In genomic region chr3:195909645-195910498, GRCh38 we compare ENCODE assay signal across 8 cellular contexts.
DNase-seq lines count a peak whose midpoint lies in the region; ATAC-seq and TF ChIP-seq lines count a peak whose summit lies in the region.

No MANE protein-coding gene starts in this region.

- no peaks in the 10 kb centered on the region for H3K36me3 ChIP-seq in neuron (ENCODE audit: insufficient read depth, low read length)
- H3K36me3 ChIP-seq in subcutaneous abdominal adipose tissue (ENCODE audit: control insufficient read depth in 5 of 5, insufficient read depth in 5 of 5, low read length in 5 of 5), result no peaks in the 10 kb centered on the region

- peak; percentile 35 for ATAC-seq in GM21786 (IDR thresholded peaks at IDR 0.05; ENCODE audit: unreplicated experiment)

- DNase-seq in DMS153 (lab: John Stamatoyannopoulos, UW) (peak; percentile 48), LNCaP clone FGC (ENCODE audit: low read depth) (no peak), RWPE1 (ENCODE audit: low spot score) (peak; percentile 96), foreskin melanocyte (peak; percentile 49)
- peak; percentile 84 for DNase-seq in activated gamma-delta T cell treated with anti-CD3 and anti-CD28 coated beads, Interleukin-2, amount 50 U/mL, for 16 hours (ENCODE audit: low read depth)

- peak overlapping the region in 4 of 5 donors; percentile 67 to 76 (median 72) for H3K9ac ChIP-seq in subcutaneous abdominal adipose tissue (ENCODE audit: low read length in 5 of 5)

- TF ChIP-seq CTCF in LNCaP clone FGC (IDR thresholded peaks at IDR 0.05; ENCODE audit: control insufficient read depth, extremely low read depth, insufficient read depth) (no peak), RWPE1 (conservative IDR thresholded peaks at IDR 0.05; ENCODE audit: low read depth) (no peak)

- H3K27ac ChIP-seq in RWPE1, result peak overlapping the region; percentile 99
- no peak overlapping the region for H3K27ac ChIP-seq in subcutaneous abdominal adipose tissue (ENCODE audit: low read depth, low read length)

- CTCF ChIA-PET in RWPE1 (lab: Yijun Ruan, JAX), result interaction anchor here (1.0 to 4.4 kb wide), 2 partner anchors 15 to 21 kb away, joined by 3 to 43 read pairs; no protein-coding TSS in a partner anchor

- H3K4me1 ChIP-seq in neuron (ENCODE audit: insufficient read depth, low read length), result peaks cover 18% of the 10 kb centered on the region
- peaks cover 2 to 44% (median 37%) of the 10 kb centered on the region in 5 donors for H3K4me1 ChIP-seq in subcutaneous abdominal adipose tissue (ENCODE audit: control insufficient read depth in 5 of 5, insufficient read depth in 5 of 5, low read length in 5 of 5)

- peak overlapping the region; percentile 85 for H2AFZ ChIP-seq in neuron (ENCODE audit: low read depth, low read length)

- no peaks in the 10 kb centered on the region for H3K9me3 ChIP-seq in neuron (ENCODE audit: low read length)
- no peaks in the 10 kb centered on the region for H3K9me3 ChIP-seq in subcutaneous abdominal adipose tissue (ENCODE audit: control insufficient read depth in 5 of 5, low read length in 5 of 5)

- POLR2A ChIA-PET in RWPE1 (lab: Yijun Ruan, JAX; ENCODE audit: low non-redundant PET), result no interaction called here

- H3K27me3 ChIP-seq in neuron (ENCODE audit: insufficient read depth, low read length) (no peaks in the 10 kb centered on the region), subcutaneous abdominal adipose tissue (ENCODE audit: control insufficient read depth in 5 of 5, insufficient read depth in 4 of 5, low read length in 5 of 5) (no peaks in the 10 kb centered on the region)

- H3K4me3 ChIP-seq in LNCaP clone FGC (ENCODE audit: low read depth, low read length), result peak overlapping the region; percentile 57
- peak overlapping the region; percentile 43 for H3K4me3 ChIP-seq in neuron (ENCODE audit: low read length)
- H3K4me3 ChIP-seq in subcutaneous abdominal adipose tissue (ENCODE audit: low read depth in 1 of 5, low read length in 5 of 5), result peak overlapping the region; percentile 55 to 78 (median 74)
